ENCODE assay signal across 16 cellular contexts in the genomic region with DNA sequence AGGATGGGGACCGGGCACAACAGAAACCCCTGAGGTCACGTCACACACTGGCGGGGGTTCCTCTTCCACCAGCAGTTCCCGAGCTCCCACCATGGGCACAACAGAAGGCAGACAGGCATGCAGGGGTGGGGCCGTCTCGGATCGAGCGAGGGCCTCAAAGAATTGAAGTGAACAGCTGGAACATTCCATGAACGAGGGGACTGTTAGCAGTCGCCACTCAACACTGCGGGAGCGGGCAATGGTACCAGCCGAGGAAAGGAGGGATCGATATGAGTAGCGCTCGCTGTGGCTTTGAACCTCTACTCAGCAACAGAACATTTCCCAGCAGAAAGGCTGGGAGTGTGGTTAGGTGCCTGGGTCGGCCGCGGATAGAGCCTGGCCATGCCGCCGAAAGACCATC. TPM values are rescaled to one million over a fixed set of nuclear protein-coding genes. Genes with fewer than 3 reads are reported as not detected.
DNase-seq lines count a peak whose midpoint lies in the region; TF ChIP-seq lines count a peak whose summit lies in the region.
"Had no signal": no experiment of that assay in that cellular context is flagged by ENCODE, and none has a peak within 500 bp of the region (broad histone marks: within the 10 kb centered on the region; RNA-seq: fewer than 3 reads in every experiment).

No MANE protein-coding gene starts in this region.

- H3K27ac ChIP-seq in H9 (ENCODE audit: insufficient read length, low read depth, low read length): no peak overlapping the region
- H3K27ac ChIP-seq: BLaER1 treated with 17β-estradiol and CSF1 and Interleukin-3, amounts not matched to agents 10 nM and 100 nM had no signal

- no peak overlapping the region for H3K18ac ChIP-seq in H9 (ENCODE audit: insufficient read length, low read depth, low read length)

- H3K79me2 ChIP-seq in H9 (ENCODE audit: insufficient read depth, low read length): no peaks in the 10 kb centered on the region

- no peak overlapping the region for H3K9ac ChIP-seq in H9 (ENCODE audit: extremely low read depth, insufficient read length, low read length)
- H3K9ac ChIP-seq: BLaER1 treated with 17β-estradiol and CSF1 and Interleukin-3, amounts not matched to agents 10 nM and 100 nM had no signal

- no CpG with 5 or more reads among the region's 21 CpGs for WGBS in H9 (ENCODE audit: extremely low coverage, insufficient read length, low lambda C conversion rate)

- no peak overlapping the region for H3K4ac ChIP-seq in H9 (ENCODE audit: low read depth, low read length)

- no peak overlapping the region for H2AFZ ChIP-seq in H9 (ENCODE audit: low read length)

- H3K4me3 Mint-ChIP-seq in H9: no peak overlapping the region
- H3K4me3 Mint-ChIP-seq in endothelial cell (ENCODE audit: unreplicated experiment): no peak overlapping the region
- peak overlapping the region; percentile 65 for H3K4me3 Mint-ChIP-seq in neural crest cell
- H3K4me3 Mint-ChIP-seq: B cell; CD8-positive, alpha-beta T cell had no signal

- H2BK20ac ChIP-seq in H9 (ENCODE audit: low read depth, low read length, poor library complexity, severe bottlenecking): no peak overlapping the region

- no peak overlapping the region for H2BK12ac ChIP-seq in H9 (ENCODE audit: insufficient read length, low read depth, low read length)

- H3K79me1 ChIP-seq in H9 (ENCODE audit: insufficient read depth, low read depth, low read length, poor library complexity, severe bottlenecking): peaks cover 6% of the 10 kb centered on the region

- H3K9me3 ChIP-seq in H9 (ENCODE audit: control insufficient read depth, low read depth, low read length): no peaks in the 10 kb centered on the region
- H3K9me3 ChIP-seq: BLaER1 treated with 17β-estradiol and CSF1 and Interleukin-3, amounts not matched to agents 10 nM and 100 nM had no signal

- H2BK120ac ChIP-seq in H9 (ENCODE audit: low read depth, low read length, poor library complexity, severe bottlenecking): no peak overlapping the region

- no peak overlapping the region for H4K91ac ChIP-seq in H9 (ENCODE audit: insufficient read length, low read depth, low read length)

- no peak overlapping the region for H3K14ac ChIP-seq in H9 (ENCODE audit: insufficient read depth, low read length)

- H3K23me2 ChIP-seq in H9 (ENCODE audit: insufficient read length, low read depth, low read length, poor library complexity, severe bottlenecking): peaks cover 11% of the 10 kb centered on the region

- H3K27ac Mint-ChIP-seq in H9 (peak overlapping the region in 2 of 3 experiments; percentile 24 to 47; a peak in 1 of 7 replicates), endothelial cell (ENCODE audit: unreplicated experiment) (peak overlapping the region; percentile 18), neural crest cell (ENCODE audit: unreplicated experiment) (no peak overlapping the region)
- H3K27ac Mint-ChIP-seq: B cell; CD8-positive, alpha-beta T cell had no signal

- no peak overlapping the region for H3K56ac ChIP-seq in H9 (ENCODE audit: insufficient read length, low read depth, low read length)

- H2AK5ac ChIP-seq in H9 (ENCODE audit: insufficient read length, low read length): no peak overlapping the region

- H4K8ac ChIP-seq in H9 (replicated peaks; ENCODE audit: insufficient read length, low read depth, low read length): no peak overlapping the region

- H2BK5ac ChIP-seq in H9 (ENCODE audit: insufficient read length, low read length): no peak overlapping the region

- no peak overlapping the region for H4K5ac ChIP-seq in H9 (ENCODE audit: insufficient read length, low read depth, low read length)

- no peaks in the 10 kb centered on the region; the same call in 1 of the 2 replicates for H3K4me1 ChIP-seq in H9 (ENCODE audit: insufficient read depth, low read length)

- no peak overlapping the region for H3K23ac ChIP-seq in H9 (ENCODE audit: insufficient read length, low read depth, low read length)

- H3K27me3 Mint-ChIP-seq in H9 (ENCODE audit: low read depth) (no peaks in the 10 kb centered on the region), endothelial cell (ENCODE audit: unreplicated experiment) (peaks cover 4% of the 10 kb centered on the region), neural crest cell (ENCODE audit: low read depth) (no peaks in the 10 kb centered on the region)
- H3K27me3 Mint-ChIP-seq: B cell had no signal

- H3K36me3 Mint-ChIP-seq in H9 (ENCODE audit: insufficient read depth in 1 of 3, low read depth in 3 of 3): peaks cover 4 to 22% (median 18%) of the 10 kb centered on the region in 3 experiments; a peak in 6 of 7 replicates
- H3K36me3 Mint-ChIP-seq in endothelial cell (ENCODE audit: low read depth, unreplicated experiment): no peaks in the 10 kb centered on the region
- no peaks in the 10 kb centered on the region for H3K36me3 Mint-ChIP-seq in neural crest cell (ENCODE audit: low read depth)

- no peaks in the 10 kb centered on the region for H3K27me3 ChIP-seq in H9 (ENCODE audit: insufficient read depth, low read length)
- H3K27me3 ChIP-seq: BLaER1 treated with 17β-estradiol and CSF1 and Interleukin-3, amounts not matched to agents 10 nM and 100 nM had no signal

- H3K9me3 Mint-ChIP-seq in H9: no peaks in the 10 kb centered on the region
- H3K9me3 Mint-ChIP-seq in endothelial cell (ENCODE audit: unreplicated experiment): no peaks in the 10 kb centered on the region
- no peaks in the 10 kb centered on the region for H3K9me3 Mint-ChIP-seq in neural crest cell
- H3K9me3 Mint-ChIP-seq: CD8-positive, alpha-beta T cell had no signal

- H3K4me1 Mint-ChIP-seq in H9: peaks cover 10% of the 10 kb centered on the region in 2 experiments
- peaks cover 5% of the 10 kb centered on the region for H3K4me1 Mint-ChIP-seq in endothelial cell (ENCODE audit: unreplicated experiment)
- peaks cover 14% of the 10 kb centered on the region for H3K4me1 Mint-ChIP-seq in neural crest cell

- no peaks in the 10 kb centered on the region for H4K20me1 ChIP-seq in H9 (ENCODE audit: control insufficient read depth, insufficient read depth, insufficient read length)

- H3K4me2 ChIP-seq in H9 (ENCODE audit: insufficient read depth, insufficient read length, low read length): no peak overlapping the region
- H3K4me2 ChIP-seq: BLaER1 treated with 17β-estradiol and CSF1 and Interleukin-3, amounts not matched to agents 10 nM and 100 nM had no signal

- TF ChIP-seq CTCF in H9 (conservative IDR thresholded peaks at IDR 0.05) (no peak), endothelial cell (IDR thresholded peaks at IDR 0.05; ENCODE audit: unreplicated experiment) (no peak), neural crest cell (conservative IDR thresholded peaks at IDR 0.05) (no peak)

- H2BK15ac ChIP-seq in H9 (ENCODE audit: low read depth, low read length): no peak overlapping the region

- no peak overlapping the region for H3T11ph ChIP-seq in H9 (ENCODE audit: low read length)

- no peak for DNase-seq in H9
- DNase-seq in endothelial cell (ENCODE audit: low spot score): no peak
- DNase-seq in neural crest cell (ENCODE audit: low read depth, low spot score): no peak
- no peak for DNase-seq in NCI-H2029 treated with DMSO at 0.1 percent for 48 hours (lab: John Stamatoyannopoulos, UW)
- DNase-seq in NCI-H2081 (lab: John Stamatoyannopoulos, UW): no peak
- no peak for DNase-seq in cerebellum (ENCODE audit: low spot score)
- DNase-seq: Calu3, DMS79 treated with DMSO at 0.1 percent for 48 hours, GF-D8, HCEC 1CT had no signal

RNA-seq across cellular contexts. Expression of gene CEP131, which starts 5.2 kb away (rescaled TPM):
- total RNA-seq in H9 (2021) (16.3 and 16.5 TPM in 2 replicates), endothelial cell (ENCODE audit: unreplicated experiment) (21.1 TPM), neural crest cell (40.7 and 42.5 TPM in 2 replicates), cerebellum (13.3 TPM)

RNA-seq across cellular contexts. Expression of gene TEPSIN, which starts 21.3 kb away (rescaled TPM):
- total RNA-seq in H9 (2021) (36.2 and 38.8 TPM in 2 replicates), endothelial cell (ENCODE audit: unreplicated experiment) (43.8 TPM), neural crest cell (36.9 and 40.4 TPM in 2 replicates), cerebellum (9.8 TPM)

RNA-seq across cellular contexts. Expression of gene NDUFAF8, which starts 21.6 kb away (rescaled TPM):
- total RNA-seq in H9 (2021) (53.1 and 60.1 TPM in 2 replicates), endothelial cell (ENCODE audit: unreplicated experiment) (31.2 TPM), neural crest cell (54.5 and 68.2 TPM in 2 replicates), cerebellum (15.7 TPM)

RNA-seq across cellular contexts. Expression of gene AATK, which starts 51.5 kb away (rescaled TPM):
- 2.3 and 2.4 TPM in 2 replicates for total RNA-seq in H9 (2021)
- 7.7 TPM for total RNA-seq in endothelial cell (ENCODE audit: unreplicated experiment)
- total RNA-seq in neural crest cell: 6.0 and 6.7 TPM in 2 replicates
- 7.3 TPM for total RNA-seq in cerebellum
- total RNA-seq: Calu3 had no signal

RNA-seq across cellular contexts. Expression of gene PVALEF, which starts 52.2 kb away (rescaled TPM):
- total RNA-seq in H9 (2021): not detected in 2 replicates
- total RNA-seq in endothelial cell (ENCODE audit: unreplicated experiment): not detected
- not detected in 2 replicates for total RNA-seq in neural crest cell
- not detected for total RNA-seq in cerebellum
- total RNA-seq: A172; B cell; Calu3; CD8-positive, alpha-beta T cell; H4; HT-29 had no signal
